ENCODE assay signal across 1 cellular context in genomic region chr3:73558399-73559075, GRCh38.
TF ChIP-seq lines count a peak whose summit lies in the region.

No MANE protein-coding gene starts in this region.

TF ChIP-seq in IMR-90, 13 proteins besides CTCF, POLR2A, EP300 and RAD21:
- peak; percentile 12; the same call in 1 of the 2 replicates for TF ChIP-seq BHLHE40 (IDR thresholded peaks at IDR 0.05; ENCODE audit: low read depth, low read length)
- TF ChIP-seq CHD1 (IDR thresholded peaks at IDR 0.05; ENCODE audit: low read depth, low read length) = no peak
- TF ChIP-seq MAFK (IDR thresholded peaks at IDR 0.05; ENCODE audit: low read depth, low read length) = peak; percentile 35; the same call in 1 of the 2 replicates
- TF ChIP-seq CEBPB (IDR thresholded peaks at IDR 0.05; ENCODE audit: low read depth, low read length) = no peak
- TF ChIP-seq RFX5 (IDR thresholded peaks at IDR 0.05; ENCODE audit: low read depth, low read length) = no peak
- TF ChIP-seq FOS (IDR thresholded peaks at IDR 0.05; ENCODE audit: low read depth, low read length) = peak; percentile 78
